In genomic region chr2:48233005-48233404, GRCh38 we compare ENCODE assay signal across 25 cellular contexts.
A peak's percentile ranks its signal among the peaks of the same experiment; 100 is the strongest.
DNase-seq lines count a peak whose midpoint lies in the region; ATAC-seq, FAIRE-seq and TF ChIP-seq lines count a peak whose summit lies in the region.
"Had no signal": no experiment of that assay in that cellular context is flagged by ENCODE, and none has a peak within 500 bp of the region (broad histone marks: within the 10 kb centered on the region; RNA-seq: fewer than 3 reads in every experiment).

No MANE protein-coding gene starts in this region.

- H3K23me2 ChIP-seq in H1 (ENCODE audit: low read depth, low read length) = no peaks in the 10 kb centered on the region

- no TSS peak for BruUV-seq in HepG2 (replicated peaks; lab: Mats Ljungman, UMichigan)

- POLR2A ChIA-PET in HepG2 (lab: Yijun Ruan, JAX) (no interaction called here), H1 (lab: Charles Lee; ENCODE audit: partially characterized antibody) (interaction anchor here (0.6 kb wide), 1 partner anchor 115 kb away, joined by 5 read pairs; no protein-coding TSS in a partner anchor)

- H3K79me2 ChIP-seq in HepG2 (ENCODE audit: insufficient read depth, low read length) = no peaks in the 10 kb centered on the region
- no peaks in the 10 kb centered on the region for H3K79me2 ChIP-seq in H1 (ENCODE audit: control insufficient read depth in 1 of 2, insufficient read depth in 2 of 2, low read length in 2 of 2)
- H3K79me2 ChIP-seq: hepatocyte had no signal

- peak; percentile 17 for ATAC-seq in HepG2
- no peak for ATAC-seq in right lobe of liver
- ATAC-seq: lower lobe of right lung, sciatic nerve had no signal

- H3K4me1 ChIP-seq in HepG2 (ENCODE audit: insufficient read depth, low read length) (peaks cover 63% of the 10 kb centered on the region), right lobe of liver (no peaks in the 10 kb centered on the region), H1 (replicated peaks in 1 of 4; ENCODE audit: control insufficient read depth in 3 of 4, insufficient read depth in 4 of 4, low read length in 3 of 4) (no peaks in the 10 kb centered on the region)
- H3K4me1 ChIP-seq: HAP-1, lower lobe of right lung had no signal

- H2BK120ac ChIP-seq in H1 (replicated peaks; ENCODE audit: low read depth, low read length) = peak overlapping the region; percentile 64

- no peak overlapping the region for H3K27ac ChIP-seq in HepG2 (ENCODE audit: extremely low read length, insufficient read depth, low read length)
- H3K27ac ChIP-seq in right lobe of liver = no peak overlapping the region
- no peak overlapping the region for H3K27ac ChIP-seq in H1 (ENCODE audit: low read depth, low read length)
- H3K27ac ChIP-seq: hepatocyte, lower lobe of right lung, WERI-Rb-1 had no signal

- no peak overlapping the region for H2BK20ac ChIP-seq in H1 (ENCODE audit: low read length)

- H3K56ac ChIP-seq in H1 (replicated peaks; ENCODE audit: insufficient read length, low read depth, low read length) = no peak overlapping the region

- H2AFZ ChIP-seq in HepG2 (ENCODE audit: low read length) (peak overlapping the region; percentile 7), H1 (ENCODE audit: low read length) (no peak overlapping the region)
- H2AFZ ChIP-seq: hepatocyte had no signal

- no peak for TF ChIP-seq RAD21 in HepG2 (CRISPR knock-in tag; IDR thresholded peaks at IDR 0.05)
- no peak for TF ChIP-seq RAD21 in H1 (IDR thresholded peaks at IDR 0.05 in 1 of 2, conservative IDR thresholded peaks at IDR 0.05 in 1 of 2; ENCODE audit: low read depth in 2 of 2, low read length in 2 of 2)

- in situ Hi-C loops in HepG2 (cut with HindIII; ENCODE audit: extremely low pct_ligation_motif_present, low pct_unique_long_range_greater_than_20kb) = no loop called here

- H3K27me3 ChIP-seq in HepG2 (ENCODE audit: control insufficient read depth in 1 of 2, insufficient read depth in 2 of 2, low read length in 2 of 2) (no peaks in the 10 kb centered on the region), right lobe of liver (no peaks in the 10 kb centered on the region), H1 (replicated peaks in 1 of 4; ENCODE audit: control insufficient read depth in 3 of 4, extremely low read depth in 1 of 4, insufficient read depth in 3 of 4, low read length in 3 of 4) (no peaks in the 10 kb centered on the region)
- H3K27me3 ChIP-seq: hepatocyte had no signal

- no peak overlapping the region for H4K8ac ChIP-seq in H1 (ENCODE audit: extremely low read depth, insufficient read depth, low read length)

- 67% methylated on average over 1 of the region's 1 CpG for WGBS in HepG2 (ENCODE audit: low lambda C conversion rate)
- WGBS in right lobe of liver (ENCODE audit: insufficient coverage, low coverage, low lambda C conversion rate, missing lambda C conversion rate) = 100% methylated on average over 1 of the region's 1 CpG
- WGBS in H1 (ENCODE audit: extremely low coverage in 1 of 2, insufficient coverage in 1 of 2, insufficient read length in 1 of 2, insufficient replicate concordance in 2 of 2, low coverage in 1 of 2, low lambda C conversion rate in 2 of 2, missing lambda C conversion rate in 1 of 2), 2 experiments = 100% methylated on average over 1 of the region's 1 CpG; no CpG with 5 or more reads in 1 of the 2 experiments

- TF ChIP-seq CTCF in HepG2 (CRISPR knock-in tag; IDR thresholded peaks at IDR 0.05) = no peak
- no peak for TF ChIP-seq CTCF in right lobe of liver (IDR thresholded peaks at IDR 0.05)
- no peak for TF ChIP-seq CTCF in H1 (IDR thresholded peaks at IDR 0.05; ENCODE audit: control extremely low read depth in 1 of 3, insufficient read depth in 1 of 3, low read depth in 1 of 3, low read length in 3 of 3)

- no peak overlapping the region for H3K4me2 ChIP-seq in HepG2 (ENCODE audit: low read depth, low read length)
- no peak overlapping the region for H3K4me2 ChIP-seq in H1 (ENCODE audit: insufficient read depth in 1 of 2, low read depth in 2 of 2, low read length in 2 of 2)
- H3K4me2 ChIP-seq: hepatocyte had no signal

- H3K27me3 Mint-ChIP-seq in T-helper 2 cell treated with Interferon-gamma antibody and Interleukin-4, amounts not matched to agents 5 μg/mL and 100 μg/mL, for 36 hours (ENCODE audit: low read depth) = no peaks in the 10 kb centered on the region

- peaks cover 11% of the 10 kb centered on the region for H3K4me1 Mint-ChIP-seq in T-helper 2 cell treated with Interferon-gamma antibody and Interleukin-4, amounts not matched to agents 5 μg/mL and 100 μg/mL, for 36 hours (ENCODE audit: low read depth)

- peaks cover 4% of the 10 kb centered on the region for H3K36me3 Mint-ChIP-seq in T-helper 2 cell treated with Interferon-gamma antibody and Interleukin-4, amounts not matched to agents 5 μg/mL and 100 μg/mL, for 36 hours (ENCODE audit: low read depth)

- no peak overlapping the region for H2BK15ac ChIP-seq in H1 (ENCODE audit: low read length)

- H3K4me3 ChIP-seq in HepG2 (replicated peaks in 1 of 3; ENCODE audit: insufficient read depth in 1 of 3, low read depth in 2 of 3, low read length in 3 of 3) = no peak overlapping the region
- H3K4me3 ChIP-seq in right lobe of liver = no peak overlapping the region
- H3K4me3 ChIP-seq in H1 (ENCODE audit: extremely low read depth in 1 of 4, insufficient read depth in 2 of 4, low read depth in 3 of 4, low read length in 4 of 4) = no peak overlapping the region
- H3K4me3 ChIP-seq: HAP-1, hepatocyte, lower lobe of right lung had no signal

- H3K4me3 Mint-ChIP-seq in T-helper 2 cell treated with Interferon-gamma antibody and Interleukin-4, amounts not matched to agents 5 μg/mL and 100 μg/mL, for 36 hours = no peak overlapping the region
- H3K4me3 Mint-ChIP-seq: T-helper 1 cell treated with Interleukin-12 subunit alpha and Interleukin-12 subunit beta and Interleukin-4 antibody, amounts not matched to agents 30 μg/mL and 1 μg/mL, for 36 hours had no signal

- H3K23ac ChIP-seq in H1 (ENCODE audit: insufficient read length) = no peak overlapping the region

- H3K9me3 ChIP-seq in HepG2 (ENCODE audit: low read length) = no peaks in the 10 kb centered on the region
- H3K9me3 ChIP-seq in right lobe of liver = no peaks in the 10 kb centered on the region
- H3K9me3 ChIP-seq in H1 (ENCODE audit: insufficient read depth in 2 of 2, low read depth in 1 of 2, low read length in 1 of 2) = no peaks in the 10 kb centered on the region
- H3K9me3 ChIP-seq: lower lobe of right lung had no signal

- intact Hi-C loops in HepG2 (cut with micrococcal nuclease; ENCODE audit: unreplicated experiment) = no loop called here
- intact Hi-C loops in right lobe of liver (cut with DNase I) = no loop called here

- no peak overlapping the region for H4K5ac ChIP-seq in H1 (ENCODE audit: insufficient read length, low read depth, low read length)

- no peak overlapping the region for H3K14ac ChIP-seq in H1 (ENCODE audit: insufficient read length)

- H3K9ac ChIP-seq in HepG2 (ENCODE audit: insufficient read depth, low read depth, low read length) (no peak overlapping the region), H1 (replicated peaks in 1 of 4; ENCODE audit: extremely low read depth in 1 of 4, low read depth in 3 of 4, low read length in 3 of 4) (no peak overlapping the region)

- H4K20me1 ChIP-seq in HepG2 (ENCODE audit: insufficient read depth, low read length) (no peaks in the 10 kb centered on the region), H1 (replicated peaks in 1 of 2; ENCODE audit: control insufficient read depth in 1 of 2, insufficient read depth in 2 of 2, low read length in 2 of 2) (no peaks in the 10 kb centered on the region)

- CTCF ChIA-PET in HepG2 (lab: Yijun Ruan, JAX; ENCODE audit: low intra/inter-chr PET ratio, low total read pairs) = no interaction called here
- CTCF ChIA-PET in H1 (lab: Charles Lee; ENCODE audit: partially characterized antibody) = no interaction called here

- H3K27ac Mint-ChIP-seq in T-helper 2 cell treated with Interferon-gamma antibody and Interleukin-4, amounts not matched to agents 5 μg/mL and 100 μg/mL, for 36 hours = peak overlapping the region; percentile 24
- H3K27ac Mint-ChIP-seq: T-helper 1 cell treated with Interleukin-12 subunit alpha and Interleukin-12 subunit beta and Interleukin-4 antibody, amounts not matched to agents 30 μg/mL and 1 μg/mL, for 36 hours had no signal

- peaks cover 4% of the 10 kb centered on the region for H3K9me3 Mint-ChIP-seq in T-helper 2 cell treated with Interferon-gamma antibody and Interleukin-4, amounts not matched to agents 5 μg/mL and 100 μg/mL, for 36 hours

- H2AK5ac ChIP-seq in H1 (ENCODE audit: low read depth, low read length) = no peak overlapping the region

- H4K91ac ChIP-seq in H1 (replicated peaks; ENCODE audit: insufficient read length, low read length) = no peak overlapping the region

- no peak overlapping the region for H2BK5ac ChIP-seq in H1 (ENCODE audit: low read depth, low read length)

- DNase-seq in HepG2 (ENCODE audit: low spot score) (no peak), right lobe of liver (no peak), H1 (ENCODE audit: low read depth in 1 of 2, low spot score in 2 of 2) (no peak), NCI-H524 (lab: John Stamatoyannopoulos, UW) (no peak), hippocampal formation (lab: John Stamatoyannopoulos, UW) (no peak), superior temporal gyrus (ENCODE audit: extremely low spot score) (no peak)
- peak; percentile 17 for DNase-seq in T-helper 2 cell treated with Interferon-gamma antibody and Interleukin-4, amounts not matched to agents 5 μg/mL and 100 μg/mL, for 36 hours (ENCODE audit: low spot score)
- DNase-seq: activated effector memory CD4-positive, alpha-beta T cell treated with Interleukin-2 at 50 U/mL for 16 hours; cerebellar nuclear complex; effector CD4-positive, alpha-beta T cell; EL; foreskin melanocyte; KG1; lower lobe of right lung; NCI-H146; NCI-H524 treated with DMSO at 0.1 percent for 48 hours; stimulated activated CD4-positive, alpha-beta T cell treated with anti-CD3 and anti-CD28 coated beads, Interleukin-15, amount 100 ng/mL, for 24 hours; WERI-Rb-1 had no signal

- no peaks in the 10 kb centered on the region for H3K79me1 ChIP-seq in H1 (ENCODE audit: low read depth, low read length)

- no peak overlapping the region for H3K4ac ChIP-seq in H1 (replicated peaks; ENCODE audit: insufficient read length, low read depth, low read length)

- TF ChIP-seq EP300 in HepG2 (IDR thresholded peaks at IDR 0.05; ENCODE audit: low read depth in 2 of 2, low read length in 2 of 2) = no peak
- TF ChIP-seq EP300 in HepG2 (CRISPR knock-in tag; IDR thresholded peaks at IDR 0.05; ENCODE audit: borderline replicate concordance) = no peak
- no peak for TF ChIP-seq EP300 in H1 (IDR thresholded peaks at IDR 0.05; ENCODE audit: borderline replicate concordance in 1 of 2, low read depth in 2 of 2, low read length in 2 of 2)

- TF ChIP-seq POLR2A in HepG2 (IDR thresholded peaks at IDR 0.05; ENCODE audit: insufficient read depth in 1 of 2, low read depth in 2 of 2, low read length in 2 of 2) (no peak), right lobe of liver (IDR thresholded peaks at IDR 0.05) (no peak), H1 (IDR thresholded peaks at IDR 0.05; ENCODE audit: control extremely low read depth in 1 of 2, low read depth in 2 of 2, low read length in 2 of 2) (no peak)

- FAIRE-seq in HepG2 (lab: Jason Lieb, UNC) (no peak), H1 (lab: Jason Lieb, UNC) (no peak)
- FAIRE-seq: astrocyte, islet of Langerhans, RCC 7860 had no signal

- no peak overlapping the region for H3K18ac ChIP-seq in H1 (ENCODE audit: extremely low read depth, low read length)

- no peak overlapping the region for H2BK12ac ChIP-seq in H1 (ENCODE audit: low read depth, low read length)

- H3K36me3 ChIP-seq in HepG2 (replicated peaks in 1 of 2; ENCODE audit: control insufficient read depth in 1 of 2, insufficient read depth in 2 of 2, low read length in 2 of 2) (no peaks in the 10 kb centered on the region), right lobe of liver (no peaks in the 10 kb centered on the region), H1 (ENCODE audit: control insufficient read depth in 2 of 4, insufficient read depth in 4 of 4, low read length in 3 of 4) (no peaks in the 10 kb centered on the region)
- H3K36me3 ChIP-seq: HAP-1, lower lobe of right lung had no signal
